ENCODE assay signal across 9 cellular contexts in the genomic region with DNA sequence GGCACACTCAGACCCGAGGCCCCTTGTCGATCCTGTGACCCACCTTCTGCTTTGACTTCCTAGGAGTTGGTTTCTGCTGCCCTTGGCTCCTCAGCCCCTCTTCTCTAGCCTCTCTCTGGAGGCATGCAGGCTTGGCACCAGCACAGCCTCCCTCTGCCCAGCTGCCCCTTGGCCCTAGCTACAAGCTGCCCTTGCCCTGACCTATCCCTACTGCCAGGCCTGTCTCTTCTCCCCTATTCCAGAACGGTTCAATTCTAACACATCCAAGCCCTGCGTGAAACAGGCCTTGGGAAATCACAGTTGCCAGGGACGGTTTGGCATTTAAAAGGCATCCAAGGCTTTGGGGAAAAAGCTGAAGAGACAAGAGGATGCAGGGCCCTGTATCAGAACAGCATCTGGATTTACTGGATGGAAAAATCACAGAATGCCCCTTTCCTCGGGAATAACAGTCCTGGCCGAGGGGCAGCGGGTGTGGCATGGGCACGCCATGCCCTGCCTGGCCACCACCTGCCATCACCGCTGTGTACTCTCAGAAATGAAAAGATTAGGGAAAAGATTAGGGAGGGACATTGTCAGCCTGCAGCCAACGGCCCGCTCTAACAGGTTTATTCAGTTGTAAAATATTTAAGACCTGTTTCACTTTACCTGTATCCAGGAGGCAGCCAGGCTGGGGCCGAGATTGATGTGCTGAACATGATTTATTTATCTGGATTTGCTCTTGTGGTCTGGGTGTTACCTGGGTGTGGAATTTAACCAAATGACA. TPM values are rescaled to one million over a fixed set of nuclear protein-coding genes. Genes with fewer than 3 reads are reported as not detected.
DNase-seq lines count a peak whose midpoint lies in the region; ATAC-seq and TF ChIP-seq lines count a peak whose summit lies in the region.
"Had no signal": no experiment of that assay in that cellular context is flagged by ENCODE, and none has a peak within 500 bp of the region (broad histone marks: within the 10 kb centered on the region; RNA-seq: fewer than 3 reads in every experiment).

No MANE protein-coding gene starts in this region.

- H3K9ac ChIP-seq in neural cell (ENCODE audit: low read length), result peak overlapping the region; percentile 42

- H3K4me3 Mint-ChIP-seq in natural killer cell (peak overlapping the region; percentile 7), endothelial cell (ENCODE audit: unreplicated experiment) (peak overlapping the region; percentile 49)
- H3K4me3 Mint-ChIP-seq in natural killer cell treated with Interleukin-12 subunit alpha and Interleukin-12 subunit beta and Interleukin-15 and Interleukin-18, amount 100 ng/mL, for 72 hours, result no peak overlapping the region
- H3K4me3 Mint-ChIP-seq: WTC11 had no signal

- H3K27ac ChIP-seq in neural cell (ENCODE audit: low read length), result peak overlapping the region; percentile 24

- no peaks in the 10 kb centered on the region for H3K27me3 ChIP-seq in neural cell (ENCODE audit: insufficient read depth, low read depth, low read length)

- H2AFZ ChIP-seq in neural cell (ENCODE audit: low read depth, low read length), result no peak overlapping the region

- no peak overlapping the region for H3K4me3 ChIP-seq in neural cell (ENCODE audit: low read length)

- H4K20me1 ChIP-seq in neural cell (ENCODE audit: insufficient read depth), result no peaks in the 10 kb centered on the region

- intact Hi-C loops in natural killer cell (cut with micrococcal nuclease), result no loop called here

- TF ChIP-seq CTCF in natural killer cell (IDR thresholded peaks at IDR 0.05) (no peak), endothelial cell (IDR thresholded peaks at IDR 0.05; ENCODE audit: unreplicated experiment) (no peak), neural cell (IDR thresholded peaks at IDR 0.05; ENCODE audit: poor library complexity, severe bottlenecking) (no peak)

- peak overlapping the region; percentile 97 to 99 for H3K27ac Mint-ChIP-seq in natural killer cell
- peak overlapping the region in 1 of 2 donors; percentile 98 for H3K27ac Mint-ChIP-seq in natural killer cell treated with Interleukin-12 subunit alpha and Interleukin-12 subunit beta and Interleukin-15 and Interleukin-18, amount 100 ng/mL, for 72 hours
- H3K27ac Mint-ChIP-seq in endothelial cell (ENCODE audit: unreplicated experiment), result no peak overlapping the region
- H3K27ac Mint-ChIP-seq: WTC11 had no signal

- peaks cover 4% of the 10 kb centered on the region for H3F3A ChIP-seq in neural cell (ENCODE audit: insufficient read depth, low read length, poor library complexity, severe bottlenecking)

- DNase-seq in natural killer cell (no peak), endothelial cell (ENCODE audit: low spot score) (no peak), dedifferentiated amniotic fluid mesenchymal stem cell (ENCODE audit: extremely low spot score) (no peak), OCI-M2 (lab: John Stamatoyannopoulos, UW; ENCODE audit: unreplicated experiment) (no peak), SW480 (ENCODE audit: low spot score) (no peak)
- DNase-seq in natural killer cell treated with Interleukin-12 subunit alpha and Interleukin-12 subunit beta and Interleukin-15 and Interleukin-18, amount 100 ng/mL, for 72 hours (ENCODE audit: low spot score), result no peak
- DNase-seq in stimulated activated CD4-positive, alpha-beta T cell treated with anti-CD3 and anti-CD28 coated beads, Interleukin-2, amount 100 ng/mL, for 48 hours, result no peak

- TF ChIP-seq EP300 in neural cell (conservative IDR thresholded peaks at IDR 0.05; ENCODE audit: poor library complexity, severe bottlenecking), result no peak

- no peaks in the 10 kb centered on the region for H3K36me3 ChIP-seq in neural cell (ENCODE audit: insufficient read depth, low read length)

- H3K9me3 ChIP-seq in neural cell (ENCODE audit: low read length), result no peaks in the 10 kb centered on the region

- no peaks in the 10 kb centered on the region for H3K9me2 ChIP-seq in neural cell (ENCODE audit: insufficient read depth, low read length)

- H3K79me2 ChIP-seq in neural cell (replicated peaks; ENCODE audit: insufficient read depth, low read length), result peaks cover 87% of the 10 kb centered on the region

- H3K36me3 Mint-ChIP-seq in natural killer cell (no peaks in the 10 kb centered on the region), endothelial cell (ENCODE audit: low read depth, unreplicated experiment) (peaks cover 16% of the 10 kb centered on the region)
- H3K36me3 Mint-ChIP-seq in natural killer cell treated with Interleukin-12 subunit alpha and Interleukin-12 subunit beta and Interleukin-15 and Interleukin-18, amount 100 ng/mL, for 72 hours, result no peaks in the 10 kb centered on the region
- H3K36me3 Mint-ChIP-seq: WTC11 had no signal

- H3K27me3 Mint-ChIP-seq in natural killer cell (ENCODE audit: low read depth in 2 of 2) (no peaks in the 10 kb centered on the region), endothelial cell (ENCODE audit: unreplicated experiment) (peaks cover 39% of the 10 kb centered on the region)
- H3K27me3 Mint-ChIP-seq in natural killer cell treated with Interleukin-12 subunit alpha and Interleukin-12 subunit beta and Interleukin-15 and Interleukin-18, amount 100 ng/mL, for 72 hours, result no peaks in the 10 kb centered on the region

- no peak for ATAC-seq in natural killer cell
- ATAC-seq in natural killer cell treated with Interleukin-12 subunit alpha and Interleukin-12 subunit beta and Interleukin-15 and Interleukin-18, amount 100 ng/mL, for 72 hours, result no peak
- ATAC-seq: WTC11 had no signal

- H3K4me1 Mint-ChIP-seq in natural killer cell (peaks cover 41 to 68% of the 10 kb centered on the region in 2 donors), endothelial cell (ENCODE audit: unreplicated experiment) (peaks cover 54% of the 10 kb centered on the region)
- H3K4me1 Mint-ChIP-seq in natural killer cell treated with Interleukin-12 subunit alpha and Interleukin-12 subunit beta and Interleukin-15 and Interleukin-18, amount 100 ng/mL, for 72 hours (ENCODE audit: low read depth in 2 of 2), result peaks cover 24 to 40% of the 10 kb centered on the region in 2 donors

- no peaks in the 10 kb centered on the region for H3K9me3 Mint-ChIP-seq in natural killer cell
- no peaks in the 10 kb centered on the region for H3K9me3 Mint-ChIP-seq in natural killer cell treated with Interleukin-12 subunit alpha and Interleukin-12 subunit beta and Interleukin-15 and Interleukin-18, amount 100 ng/mL, for 72 hours
- no peaks in the 10 kb centered on the region for H3K9me3 Mint-ChIP-seq in endothelial cell (ENCODE audit: unreplicated experiment)
- H3K9me3 Mint-ChIP-seq: WTC11 had no signal

- H3K4me2 ChIP-seq in neural cell (ENCODE audit: low read length), result no peak overlapping the region

- TF ChIP-seq RAD21 in neural cell (conservative IDR thresholded peaks at IDR 0.05), result no peak

TF ChIP-seq in neural cell, 6 proteins besides CTCF, POLR2A, EP300 and RAD21:
- TF ChIP-seq TAF1 (IDR thresholded peaks at IDR 0.05; ENCODE audit: low read depth) (no peak), SMC3 (conservative IDR thresholded peaks at IDR 0.05; ENCODE audit: poor library complexity) (no peak), POLR2AphosphoS5 (IDR thresholded peaks at IDR 0.05) (no peak), MXI1 (conservative IDR thresholded peaks at IDR 0.05; ENCODE audit: poor library complexity, severe bottlenecking) (no peak), EZH2 (IDR thresholded peaks at IDR 0.05; ENCODE audit: borderline replicate concordance, insufficient read depth, low read length, poor library complexity, severe bottlenecking) (no peak)
- TF ChIP-seq, protein P1, sequence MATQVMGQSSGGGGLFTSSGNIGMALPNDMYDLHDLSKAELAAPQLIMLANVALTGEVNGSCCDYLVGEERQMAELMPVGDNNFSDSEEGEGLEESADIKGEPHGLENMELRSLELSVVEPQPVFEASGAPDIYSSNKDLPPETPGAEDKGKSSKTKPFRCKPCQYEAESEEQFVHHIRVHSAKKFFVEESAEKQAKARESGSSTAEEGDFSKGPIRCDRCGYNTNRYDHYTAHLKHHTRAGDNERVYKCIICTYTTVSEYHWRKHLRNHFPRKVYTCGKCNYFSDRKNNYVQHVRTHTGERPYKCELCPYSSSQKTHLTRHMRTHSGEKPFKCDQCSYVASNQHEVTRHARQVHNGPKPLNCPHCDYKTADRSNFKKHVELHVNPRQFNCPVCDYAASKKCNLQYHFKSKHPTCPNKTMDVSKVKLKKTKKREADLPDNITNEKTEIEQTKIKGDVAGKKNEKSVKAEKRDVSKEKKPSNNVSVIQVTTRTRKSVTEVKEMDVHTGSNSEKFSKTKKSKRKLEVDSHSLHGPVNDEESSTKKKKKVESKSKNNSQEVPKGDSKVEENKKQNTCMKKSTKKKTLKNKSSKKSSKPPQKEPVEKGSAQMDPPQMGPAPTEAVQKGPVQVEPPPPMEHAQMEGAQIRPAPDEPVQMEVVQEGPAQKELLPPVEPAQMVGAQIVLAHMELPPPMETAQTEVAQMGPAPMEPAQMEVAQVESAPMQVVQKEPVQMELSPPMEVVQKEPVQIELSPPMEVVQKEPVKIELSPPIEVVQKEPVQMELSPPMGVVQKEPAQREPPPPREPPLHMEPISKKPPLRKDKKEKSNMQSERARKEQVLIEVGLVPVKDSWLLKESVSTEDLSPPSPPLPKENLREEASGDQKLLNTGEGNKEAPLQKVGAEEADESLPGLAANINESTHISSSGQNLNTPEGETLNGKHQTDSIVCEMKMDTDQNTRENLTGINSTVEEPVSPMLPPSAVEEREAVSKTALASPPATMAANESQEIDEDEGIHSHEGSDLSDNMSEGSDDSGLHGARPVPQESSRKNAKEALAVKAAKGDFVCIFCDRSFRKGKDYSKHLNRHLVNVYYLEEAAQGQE (IDR thresholded peaks at IDR 0.05; ENCODE audit: borderline replicate concordance), result no peak

RNA-seq across cellular contexts. Expression of a gene that starts 15.8 kb away (rescaled TPM):
- 10 to 100 TPM; 39.8 to 55.0 (median 49.4) TPM for total RNA-seq in natural killer cell
- total RNA-seq in natural killer cell treated with Interleukin-12 subunit alpha and Interleukin-12 subunit beta and Interleukin-15 and Interleukin-18, amount 100 ng/mL, for 72 hours, result 10 to 100 TPM; 15.8 to 31.0 TPM
- total RNA-seq in endothelial cell (ENCODE audit: unreplicated experiment), result 46.2 TPM
- 16.9 and 21.0 TPM in 2 replicates for polyA plus RNA-seq in neural cell
- 54.1 and 59.6 TPM in 2 replicates for polyA minus RNA-seq in neural cell
